In the genomic region with DNA sequence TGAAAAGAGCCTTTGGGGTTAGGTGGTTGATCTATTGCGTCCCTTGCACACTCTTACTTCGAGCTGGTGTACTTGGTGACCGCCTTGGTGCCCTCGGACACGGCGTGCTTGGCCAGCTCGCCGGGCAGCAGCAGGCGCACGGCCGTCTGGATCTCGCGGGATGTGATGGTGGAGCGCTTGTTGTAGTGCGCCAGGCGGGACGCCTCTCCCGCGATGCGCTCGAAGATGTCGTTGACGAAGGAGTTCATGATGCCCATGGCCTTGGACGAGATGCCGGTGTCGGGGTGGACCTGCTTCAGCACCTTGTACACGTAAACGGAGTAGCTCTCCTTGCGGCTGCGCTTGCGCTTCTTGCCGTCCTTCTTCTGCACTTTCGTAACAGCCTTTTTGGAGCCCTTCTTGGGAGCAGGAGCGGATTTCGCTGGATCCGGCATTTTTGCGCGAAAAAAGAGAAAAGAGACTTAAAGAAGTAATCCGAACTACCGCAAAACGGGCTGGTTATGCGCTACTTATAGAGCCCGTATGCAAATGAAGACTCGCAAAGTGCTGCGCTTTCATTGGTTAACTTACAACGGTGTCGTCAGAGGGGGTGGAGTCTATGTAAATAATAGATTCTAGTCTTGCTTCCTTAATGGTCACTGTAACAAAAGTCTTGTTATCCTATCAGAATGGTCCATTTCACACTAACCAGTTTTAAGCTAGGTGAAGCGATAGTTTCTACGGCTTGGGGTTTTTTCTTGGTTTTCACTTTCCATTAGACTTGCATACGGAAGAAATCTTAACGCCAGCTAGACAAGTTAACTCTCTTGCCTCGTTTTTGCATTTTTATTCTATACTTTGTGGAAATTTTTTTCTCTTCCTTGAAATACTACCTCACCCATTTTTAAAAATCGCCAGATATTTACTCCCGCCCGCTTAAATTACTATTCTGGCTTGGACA, we compare ENCODE assay signal across 9 cellular contexts. TPM values are rescaled to one million over a fixed set of nuclear protein-coding genes. Genes with fewer than 3 reads are reported as not detected.
DNase-seq lines count a peak whose midpoint lies in the region; ATAC-seq and TF ChIP-seq lines count a peak whose summit lies in the region.
"Not testable (repeated sequence)": the region's sequence is repeated elsewhere in the genome, so short reads cannot be mapped to it uniquely, and the experiment has no call there.
"Had no signal": no experiment of that assay in that cellular context is flagged by ENCODE, and none has a peak within 500 bp of the region (broad histone marks: within the 10 kb centered on the region; RNA-seq: fewer than 3 reads in every experiment).

No MANE protein-coding gene starts in this region.

- intact Hi-C loops in left lung (cut with DNase I) = not testable (repeated sequence)

- not testable (repeated sequence) for H3K9me3 ChIP-seq in left lung

- POLR2A ChIA-PET in BJ (lab: Charles Lee) = interaction anchor here (0.6 kb wide), 1 partner anchor 167 kb away, joined by 4 read pairs; no protein-coding TSS in a partner anchor

- H3K4me1 ChIP-seq in left lung = peaks cover 0 to 10% of the 10 kb centered on the region in 2 donors

- peak; percentile 82 for DNase-seq in BJ (ENCODE audit: low read depth)
- peak; percentile 99 for DNase-seq in NCI-H526 (lab: John Stamatoyannopoulos, UW)
- peak; percentile 82 for DNase-seq in activated CD4-positive, alpha-beta T cell treated with anti-CD3 and anti-CD28 coated beads for 48 hours
- peak; percentile 90 for DNase-seq in dedifferentiated amniotic fluid mesenchymal stem cell (ENCODE audit: extremely low spot score)
- DNase-seq in left lung = peak; percentile 75 to 83
- DNase-seq in stimulated activated CD4-positive, alpha-beta T cell treated with anti-CD3 and anti-CD28 coated beads, Interleukin-1b, Interleukin-23, amount 100 ng/mL, for 48 hours = peak; percentile 84

- CTCF ChIA-PET in BJ (lab: Yijun Ruan, JAX) = not testable (repeated sequence)

- H3K36me3 ChIP-seq in BJ (ENCODE audit: control insufficient read depth, insufficient read depth, low read length); left lung: not testable (repeated sequence)

- TF ChIP-seq CTCF in BJ (IDR thresholded peaks at IDR 0.05; ENCODE audit: insufficient read depth, low read depth, low read length); left lung (IDR thresholded peaks at IDR 0.05): not testable (repeated sequence)

- not testable (repeated sequence) for H3K27me3 ChIP-seq in BJ (ENCODE audit: control insufficient read depth, insufficient read depth, low read length); left lung

- H3K4me3 ChIP-seq in BJ (ENCODE audit: low read depth, low read length) = peak overlapping the region; percentile 42
- H3K4me3 ChIP-seq in left lung = peak overlapping the region; percentile 26 to 48

- ATAC-seq in GM19328 (IDR thresholded peaks at IDR 0.05; ENCODE audit: unreplicated experiment) (peak; percentile 73), HG03460 (IDR thresholded peaks at IDR 0.05; ENCODE audit: unreplicated experiment) (peak; percentile 71), left lung (peak; percentile 90)

- H3K27ac ChIP-seq in left lung = peak overlapping the region; percentile 83 to 90

RNA-seq across cellular contexts. Expression of a gene that starts 29.7 kb away (rescaled TPM):
- polyA plus RNA-seq in BJ (2011; rRNA removed) = not detected in 2 replicates
- polyA minus RNA-seq in BJ (2011; rRNA and poly(A)+ RNA removed) = not detected in 2 replicates
- total RNA-seq in left lung = 10 to 100 TPM; 16.7 to 43.6 TPM
- total RNA-seq: T-helper 1 cell treated with Interleukin-12 subunit alpha and Interleukin-12 subunit beta and Interleukin-4 antibody, amounts not matched to agents 30 ng/mL and 1 ng/mL, for 36 hours had no signal

Comparison
In these comparisons a context has a peak if more than half of its experiments do, and no peak if none do; other contexts are left out.
1. Peak in every context shown above with its lines: DNase-seq, ATAC-seq, H3K4me3 ChIP-seq and H3K27ac ChIP-seq.